Comparison of ENCODE assay signal across 22 cellular contexts in the genomic region with DNA sequence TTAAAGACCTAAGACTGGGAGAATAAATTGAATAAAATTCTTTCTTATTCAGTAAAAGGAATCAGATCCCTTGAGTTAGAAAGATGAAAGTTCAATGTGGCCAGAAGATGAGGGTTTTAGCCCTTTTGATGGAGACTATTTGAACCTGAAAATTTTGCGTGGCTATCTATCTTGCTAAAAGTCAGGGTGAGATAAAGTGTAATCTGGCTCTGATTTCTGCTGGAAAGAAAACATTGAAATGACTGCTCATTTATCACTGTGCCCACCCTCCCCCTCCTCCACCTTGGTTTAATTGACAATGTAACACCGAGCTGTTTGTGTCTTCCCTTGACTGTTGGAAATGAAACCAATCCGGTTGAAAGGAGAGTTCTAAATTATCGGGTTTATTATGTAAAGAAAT. TPM values are rescaled to one million over a fixed set of nuclear protein-coding genes. Genes with fewer than 3 reads are reported as not detected.
"Had no signal": no experiment of that assay in that cellular context is flagged by ENCODE, and none has a peak within 500 bp of the region (broad histone marks: within the 10 kb centered on the region; RNA-seq: fewer than 3 reads in every experiment).

No MANE protein-coding gene starts in this region.

- H3K4me1 ChIP-seq: left lung, prostate gland, right lobe of liver had no signal

- H3K36me3 Mint-ChIP-seq: brain, immature natural killer cell had no signal

- H3K9me3 ChIP-seq: neutrophil, ovary, prostate gland, right lobe of liver, tibial artery had no signal

- H3K4me3 Mint-ChIP-seq: activated CD4-positive, alpha-beta memory T cell treated with anti-CD3 and anti-CD28 coated beads, Interleukin-2, amount 10 ng/mL, durations not matched to agents 7 days and 5 days; activated CD4-positive, alpha-beta T cell treated with anti-CD3 and anti-CD28 coated beads, Interleukin-2, amount 10 ng/mL, durations not matched to agents 24 days and 14 days; activated naive CD4-positive, alpha-beta T cell treated with anti-CD3 and anti-CD28 coated beads for 36 hours; immature natural killer cell; naive thymus-derived CD4-positive, alpha-beta T cell; stimulated activated naive CD8-positive, alpha-beta T cell treated with anti-CD3 and anti-CD28 coated beads, Interleukin-15, Interleukin-2, amounts not matched to agents 100 ng/mL and 50 ng/mL, for 24 hours had no signal

- H3K36me3 ChIP-seq: heart left ventricle, left lung, neutrophil, ovary, prostate gland, right lobe of liver, tibial artery had no signal

- DNase-seq: activated CD4-positive, alpha-beta memory T cell treated with anti-CD3 and anti-CD28 coated beads, Interleukin-2, amount 10 ng/mL, durations not matched to agents 7 days and 5 days; activated CD4-positive, alpha-beta T cell treated with anti-CD3 and anti-CD28 coated beads, Interleukin-2, amount 10 ng/mL, durations not matched to agents 24 days and 14 days; activated effector memory CD4-positive, alpha-beta T cell treated with Interleukin-2 at 50 U/mL for 16 hours; activated naive CD4-positive, alpha-beta T cell treated with anti-CD3 and anti-CD28 coated beads for 36 hours; activated T-cell treated with anti-CD3 and anti-CD28 coated beads, Interleukin-2, amount 50 U/mL, for 72 hours; heart left ventricle; immature natural killer cell; left lung; naive thymus-derived CD4-positive, alpha-beta T cell; ovary; right lobe of liver; stimulated activated CD4-positive, alpha-beta T cell treated with anti-CD3 and anti-CD28 coated beads, Interleukin-1b, Interleukin-23, amount 100 ng/mL, for 48 hours; tibial artery had no signal

- ATAC-seq: activated CD4-positive, CD25-positive, alpha-beta regulatory T cell treated with anti-CD3 and anti-CD28 coated beads, Interleukin-2, amount 50 U/mL, for 24 hours; activated T-cell treated with anti-CD3 and anti-CD28 coated beads, Interleukin-2, amount 50 U/mL, for 72 hours; heart left ventricle; left lung; naive thymus-derived CD4-positive, alpha-beta T cell; right lobe of liver had no signal

- H3K9me3 Mint-ChIP-seq: activated CD4-positive, alpha-beta memory T cell treated with anti-CD3 and anti-CD28 coated beads, Interleukin-2, amount 10 ng/mL, durations not matched to agents 7 days and 5 days; stimulated activated naive CD8-positive, alpha-beta T cell treated with anti-CD3 and anti-CD28 coated beads, Interleukin-15, Interleukin-2, amounts not matched to agents 100 ng/mL and 50 ng/mL, for 24 hours had no signal

- H3K4me1 Mint-ChIP-seq: immature natural killer cell had no signal

- H3K27ac Mint-ChIP-seq: activated CD4-positive, alpha-beta memory T cell treated with anti-CD3 and anti-CD28 coated beads, Interleukin-2, amount 10 ng/mL, durations not matched to agents 7 days and 5 days; activated CD4-positive, alpha-beta T cell treated with anti-CD3 and anti-CD28 coated beads, Interleukin-2, amount 10 ng/mL, durations not matched to agents 24 days and 14 days; activated naive CD4-positive, alpha-beta T cell treated with anti-CD3 and anti-CD28 coated beads for 36 hours; activated T-cell treated with anti-CD3 and anti-CD28 coated beads, Interleukin-2, amount 50 U/mL, for 72 hours; brain; immature natural killer cell; stimulated activated naive CD8-positive, alpha-beta T cell treated with anti-CD3 and anti-CD28 coated beads, Interleukin-15, Interleukin-2, amounts not matched to agents 100 ng/mL and 50 ng/mL, for 24 hours had no signal

- H3K4me3 ChIP-seq: left lung, ovary, prostate gland, right lobe of liver, skin epidermis, tibial artery had no signal

- H3K27ac ChIP-seq: heart left ventricle, left lung, neutrophil, ovary, prostate gland, right lobe of liver, skin epidermis, tibial artery had no signal

- H3K27me3 ChIP-seq: ovary had no signal

RNA-seq across cellular contexts. Expression of a gene that starts 32.9 kb away (rescaled TPM):
- total RNA-seq: activated CD4-positive, alpha-beta memory T cell treated with anti-CD3 and anti-CD28 coated beads, Interleukin-2, amount 10 ng/mL, durations not matched to agents 7 days and 5 days; activated CD4-positive, alpha-beta T cell treated with anti-CD3 and anti-CD28 coated beads, Interleukin-2, amount 10 ng/mL, durations not matched to agents 24 days and 14 days; activated naive CD4-positive, alpha-beta T cell treated with anti-CD3 and anti-CD28 coated beads for 36 hours; activated T-cell treated with anti-CD3 and anti-CD28 coated beads, Interleukin-2, amount 50 U/mL, for 72 hours; chondrocyte; lung microvascular endothelial cell; naive thymus-derived CD4-positive, alpha-beta T cell; T-helper 2 cell treated with Interferon-gamma antibody and Interleukin-4, amounts not matched to agents 100 ng/mL and 5 ng/mL, for 36 hours had no signal
